13 cellular contexts compared by ENCODE assay signal in genomic region chr15:70051948-70052633, GRCh38. TPM values are rescaled to one million over a fixed set of nuclear protein-coding genes. Genes with fewer than 3 reads are reported as not detected.
DNase-seq lines count a peak whose midpoint lies in the region; ATAC-seq and TF ChIP-seq lines count a peak whose summit lies in the region.
"Had no signal": no experiment of that assay in that cellular context is flagged by ENCODE, and none has a peak within 500 bp of the region (broad histone marks: within the 10 kb centered on the region; RNA-seq: fewer than 3 reads in every experiment).

No MANE protein-coding gene starts in this region.

- H3K4me2 ChIP-seq in smooth muscle cell: no peak overlapping the region
- H3K4me2 ChIP-seq: BLaER1 treated with 17β-estradiol and CSF1 and Interleukin-3, amounts not matched to agents 10 nM and 100 nM had no signal

- H3K27me3 ChIP-seq in BE2C (no peaks in the 10 kb centered on the region), H7 (ENCODE audit: control insufficient read depth, insufficient read depth, low read length) (no peaks in the 10 kb centered on the region), lower lobe of right lung (ENCODE audit: low read depth) (no peaks in the 10 kb centered on the region), smooth muscle cell (ENCODE audit: low read depth) (no peaks in the 10 kb centered on the region)
- H3K27me3 ChIP-seq: BLaER1 treated with 17β-estradiol and CSF1 and Interleukin-3, amounts not matched to agents 10 nM and 100 nM had no signal

- peak; percentile 2 for DNase-seq in BE2C
- DNase-seq in H7: peak; percentile 30
- DNase-seq in lower lobe of right lung: peak; percentile 23
- no peak for DNase-seq in smooth muscle cell (lab: John Stamatoyannopoulos, UW; ENCODE audit: unreplicated experiment)
- DNase-seq in ACHN: no peak
- DNase-seq: DMS 273 treated with DMSO at 0.1 percent for 48 hours, NCI-H1417, NCI-H1930, NCI-H2171, NCI-H510A treated with DMSO at 0.1 percent for 48 hours had no signal

- intact Hi-C loops in lower lobe of right lung (cut with DNase I): no loop called here

- 98% methylated on average over 9 of the region's 9 CpGs for WGBS in smooth muscle cell (ENCODE audit: low lambda C conversion rate)

- no peak overlapping the region for H2AFZ ChIP-seq in smooth muscle cell (ENCODE audit: low read depth)

- H3F3A ChIP-seq in smooth muscle cell (ENCODE audit: low read depth): peaks cover 25% of the 10 kb centered on the region

- H3K36me3 ChIP-seq in BE2C: peaks cover 59% of the 10 kb centered on the region
- H3K36me3 ChIP-seq in H7 (replicated peaks; ENCODE audit: control insufficient read depth, insufficient read depth, low read length): peaks cover 49% of the 10 kb centered on the region
- peaks cover 95% of the 10 kb centered on the region for H3K36me3 ChIP-seq in lower lobe of right lung
- H3K36me3 ChIP-seq in smooth muscle cell (ENCODE audit: low read depth): peaks cover 8% of the 10 kb centered on the region

- in situ Hi-C loops in ACHN (cut with HindIII; ENCODE audit: low pct_ligation_motif_present, low pct_unique_long_range_greater_than_20kb, low sequenced_read_pairs): no loop called here

- H3K27ac ChIP-seq in lower lobe of right lung: no peak overlapping the region
- H3K27ac ChIP-seq in smooth muscle cell (ENCODE audit: low read depth): peak overlapping the region; percentile 19
- H3K27ac ChIP-seq: BLaER1 treated with 17β-estradiol and CSF1 and Interleukin-3, amounts not matched to agents 10 nM and 100 nM had no signal

- H3K4me1 ChIP-seq in BE2C (peaks cover 20% of the 10 kb centered on the region), lower lobe of right lung (peaks cover 5% of the 10 kb centered on the region), smooth muscle cell (ENCODE audit: low read depth) (peaks cover 6% of the 10 kb centered on the region)
- H3K4me1 ChIP-seq: BLaER1 treated with 17β-estradiol and CSF1 and Interleukin-3, amounts not matched to agents 10 nM and 100 nM had no signal

- ATAC-seq in lower lobe of right lung (no peak), GM19328 (IDR thresholded peaks at IDR 0.05; ENCODE audit: unreplicated experiment) (no peak), HG03521 (IDR thresholded peaks at IDR 0.05; ENCODE audit: unreplicated experiment) (no peak)

- no peaks in the 10 kb centered on the region for H3K79me2 ChIP-seq in smooth muscle cell (ENCODE audit: low read depth)

- H3K9me3 ChIP-seq in BE2C (no peaks in the 10 kb centered on the region), lower lobe of right lung (no peaks in the 10 kb centered on the region), smooth muscle cell (replicated peaks; ENCODE audit: low read depth) (no peaks in the 10 kb centered on the region)
- H3K9me3 ChIP-seq: BLaER1 treated with 17β-estradiol and CSF1 and Interleukin-3, amounts not matched to agents 10 nM and 100 nM had no signal

- H3K4me3 ChIP-seq in BE2C (ENCODE audit: low read depth, low read length) (no peak overlapping the region), H7 (ENCODE audit: insufficient read depth, low read depth, low read length) (no peak overlapping the region), lower lobe of right lung (no peak overlapping the region), smooth muscle cell (no peak overlapping the region)
- H3K4me3 ChIP-seq: BLaER1 treated with 17β-estradiol and CSF1 and Interleukin-3, amounts not matched to agents 10 nM and 100 nM had no signal

- TF ChIP-seq CTCF in BE2C (IDR thresholded peaks at IDR 0.05; ENCODE audit: low read depth, low read length): no peak
- no peak for TF ChIP-seq CTCF in lower lobe of right lung (IDR thresholded peaks at IDR 0.05)
- TF ChIP-seq CTCF in smooth muscle cell (IDR thresholded peaks at IDR 0.05; ENCODE audit: borderline replicate concordance, insufficient read depth, poor library complexity, severe bottlenecking): no peak

- no peak overlapping the region for H3K9ac ChIP-seq in smooth muscle cell (ENCODE audit: low read depth)
- H3K9ac ChIP-seq: BLaER1 treated with 17β-estradiol and CSF1 and Interleukin-3, amounts not matched to agents 10 nM and 100 nM had no signal

- H4K20me1 ChIP-seq in smooth muscle cell (ENCODE audit: low read depth): peaks cover 91% of the 10 kb centered on the region

RNA-seq across cellular contexts. Expression of gene TLE3, which starts 45.6 kb away (rescaled TPM):
- 57.2 TPM for polyA plus RNA-seq in BE2C (2012; ENCODE audit: insufficient read depth, insufficient read length, low read depth)
- 83.5 and 108 TPM in 2 replicates for total RNA-seq in H7 (2014; rRNA removed; shearing (Covaris generic))
- total RNA-seq in lower lobe of right lung: 63.7 TPM
- 46.9 and 53.2 TPM in 2 replicates for total RNA-seq in smooth muscle cell
- polyA plus RNA-seq in smooth muscle cell: 39.7 and 50.9 TPM in 2 replicates

Comparison
In these comparisons a context has a peak if more than half of its experiments do, and no peak if none do; other contexts are left out.
1. DNase-seq: peak in BE2C (single experiment), H7 (single experiment) and lower lobe of right lung (single experiment); none in smooth muscle cell (single experiment) and ACHN (single experiment).